13 cellular contexts compared by ENCODE assay signal in genomic region chr12:7899755-7900154, GRCh38. TPM values are rescaled to one million over a fixed set of nuclear protein-coding genes. Genes with fewer than 3 reads are reported as not detected.
DNase-seq lines count a peak whose midpoint lies in the region; ATAC-seq and TF ChIP-seq lines count a peak whose summit lies in the region.
"Had no signal": no experiment of that assay in that cellular context is flagged by ENCODE, and none has a peak within 500 bp of the region (broad histone marks: within the 10 kb centered on the region; RNA-seq: fewer than 3 reads in every experiment).

No MANE protein-coding gene starts in this region.

- TF ChIP-seq POLR2A in breast epithelium (IDR thresholded peaks at IDR 0.05) = no peak

- H3K36me3 ChIP-seq in adipocyte (ENCODE audit: control insufficient read depth, insufficient read depth, low read length, severe bottlenecking) (no peaks in the 10 kb centered on the region), upper lobe of right lung (no peaks in the 10 kb centered on the region), breast epithelium (no peaks in the 10 kb centered on the region)
- H3K36me3 ChIP-seq: BLaER1 treated with 17β-estradiol and CSF1 and Interleukin-3, amounts not matched to agents 10 nM and 100 nM; SJSA1 had no signal

- peaks cover 10% of the 10 kb centered on the region for H3K4me1 ChIP-seq in adipocyte (ENCODE audit: control insufficient read depth, insufficient read depth, low read length)
- no peaks in the 10 kb centered on the region for H3K4me1 ChIP-seq in upper lobe of right lung
- H3K4me1 ChIP-seq in breast epithelium = no peaks in the 10 kb centered on the region
- H3K4me1 ChIP-seq: SJSA1 had no signal

- intact Hi-C loops in upper lobe of right lung (cut with DNase I) (no loop called here), breast epithelium (cut with DNase I; ENCODE audit: low total_unique reads) (no loop called here)

- no peak for TF ChIP-seq CTCF in upper lobe of right lung (IDR thresholded peaks at IDR 0.05)
- TF ChIP-seq CTCF in breast epithelium (IDR thresholded peaks at IDR 0.05) = no peak

- H3K9me3 ChIP-seq in adipocyte (ENCODE audit: control insufficient read depth, low read length) (no peaks in the 10 kb centered on the region), upper lobe of right lung (no peaks in the 10 kb centered on the region), breast epithelium (no peaks in the 10 kb centered on the region)
- H3K9me3 ChIP-seq: BLaER1 treated with 17β-estradiol and CSF1 and Interleukin-3, amounts not matched to agents 10 nM and 100 nM; SJSA1 had no signal

- no peak for ATAC-seq in upper lobe of right lung
- ATAC-seq in GM19023 (IDR thresholded peaks at IDR 0.05; ENCODE audit: unreplicated experiment) = no peak

- peak; percentile 19 for DNase-seq in EH (ENCODE audit: low read depth)
- DNase-seq in adipocyte (ENCODE audit: low read depth) = no peak
- peak; percentile 40 for DNase-seq in fibroblast of peridontal ligament (ENCODE audit: extremely low read depth)
- DNase-seq in upper lobe of right lung = peak; percentile 35
- DNase-seq in breast epithelium (ENCODE audit: low spot score in 2 of 2) = no peak
- DNase-seq in DMS79 treated with DMSO at 0.1 percent for 48 hours (lab: John Stamatoyannopoulos, UW) = no peak
- DNase-seq: ACHN, KBM-7, NCI-H1048, NCI-H1694 had no signal

- H3K9ac ChIP-seq in adipocyte (ENCODE audit: low read length) = no peak overlapping the region
- H3K9ac ChIP-seq: BLaER1 treated with 17β-estradiol and CSF1 and Interleukin-3, amounts not matched to agents 10 nM and 100 nM had no signal

- H3K27ac ChIP-seq in upper lobe of right lung (no peak overlapping the region), breast epithelium (no peak overlapping the region)
- H3K27ac ChIP-seq: BLaER1 treated with 17β-estradiol and CSF1 and Interleukin-3, amounts not matched to agents 10 nM and 100 nM; SJSA1 had no signal

- no peaks in the 10 kb centered on the region for H3K27me3 ChIP-seq in adipocyte (replicated peaks; ENCODE audit: control insufficient read depth, insufficient read depth, low read length)
- no peaks in the 10 kb centered on the region for H3K27me3 ChIP-seq in upper lobe of right lung
- no peaks in the 10 kb centered on the region for H3K27me3 ChIP-seq in breast epithelium
- H3K27me3 ChIP-seq: BLaER1 treated with 17β-estradiol and CSF1 and Interleukin-3, amounts not matched to agents 10 nM and 100 nM; SJSA1 had no signal

- H3K4me3 ChIP-seq in adipocyte (ENCODE audit: low read length) = peak overlapping the region; percentile 23
- no peak overlapping the region for H3K4me3 ChIP-seq in upper lobe of right lung
- no peak overlapping the region for H3K4me3 ChIP-seq in breast epithelium
- H3K4me3 ChIP-seq: BLaER1 treated with 17β-estradiol and CSF1 and Interleukin-3, amounts not matched to agents 10 nM and 100 nM; SJSA1 had no signal

RNA-seq across cellular contexts. Expression of gene SLC2A14, which starts 27.0 kb away (rescaled TPM):
- total RNA-seq in upper lobe of right lung (not detected), breast epithelium (1 to 10 TPM in 1 of 3 donors, not detected in 2; 2.7 TPM)
- total RNA-seq: SJSA1 had no signal

RNA-seq across cellular contexts. Expression of gene SLC2A3, which starts 36.2 kb away (rescaled TPM):
- 153 TPM for total RNA-seq in upper lobe of right lung
- 10 to 100 TPM; 28.2 to 47.9 (median 45.8) TPM for total RNA-seq in breast epithelium

Comparison
In these comparisons a context has a peak if more than half of its experiments do, and no peak if none do; other contexts are left out.
1. DNase-seq: peak in EH (single experiment), fibroblast of peridontal ligament (single experiment) and upper lobe of right lung (single experiment); none in adipocyte (single experiment), breast epithelium (0 of 2) and DMS79 treated with DMSO at 0.1 percent for 48 hours (single experiment).